ENCODE assay signal across 1 cellular context in genomic region chr2:84942964-84943421, GRCh38.
A peak's percentile ranks its signal among the peaks of the same experiment; 100 is the strongest.
TF ChIP-seq lines count a peak whose summit lies in the region.

No MANE protein-coding gene starts in this region.

TF ChIP-seq in GM12878, 131 proteins besides CTCF, POLR2A, EP300 and RAD21 (continued from another document and continues in another):
- TF ChIP-seq PRDM15 (CRISPR knock-in tag; IDR thresholded peaks at IDR 0.05) (no peak), GABPA (IDR thresholded peaks at IDR 0.05; ENCODE audit: low read depth) (0 out of 2 replicates have a peak, but pooled peaks have one; percentile 21), DPF2 (IDR thresholded peaks at IDR 0.05) (peak; percentile 37; the same call in 1 of the 2 replicates), E4F1 (IDR thresholded peaks at IDR 0.05; ENCODE audit: borderline replicate concordance, partially characterized antibody) (no peak), NFYA (IDR thresholded peaks at IDR 0.05; ENCODE audit: borderline replicate concordance, low read depth, low read length) (no peak), ZNF24 (IDR thresholded peaks at IDR 0.05) (0 out of 2 replicates have a peak, but pooled peaks have one; percentile 52), FOXM1 (IDR thresholded peaks at IDR 0.05; ENCODE audit: low read depth, low read length) (peak; percentile 85; the same call in 1 of the 2 replicates), MTA3 (IDR thresholded peaks at IDR 0.05; ENCODE audit: borderline replicate concordance, low read length) (peak; percentile 77; the same call in 1 of the 2 replicates), BCL11A (IDR thresholded peaks at IDR 0.05; ENCODE audit: low read depth, low read length) (no peak; the same call in 1 of the 2 replicates), TAF1 (IDR thresholded peaks at IDR 0.05; ENCODE audit: borderline replicate concordance, low read depth, low read length) (peak; percentile 89; the same call in 1 of the 2 replicates), SMAD1 (IDR thresholded peaks at IDR 0.05; ENCODE audit: low read depth, partially characterized antibody) (peak; percentile 70), IRF4 (IDR thresholded peaks at IDR 0.05; ENCODE audit: low read depth, low read length) (peak; percentile 77; the same call in 1 of the 2 replicates), BCL3 (IDR thresholded peaks at IDR 0.05; ENCODE audit: borderline replicate concordance, insufficient read depth, low read depth, low read length, poor library complexity, severe bottlenecking) (peak; percentile 91), RUNX3 (IDR thresholded peaks at IDR 0.05; ENCODE audit: low read length) (peak; percentile 88), MYB (IDR thresholded peaks at IDR 0.05; ENCODE audit: borderline replicate concordance, low read depth, low read length) (no peak), SPI1 (IDR thresholded peaks at IDR 0.05; ENCODE audit: borderline replicate concordance, insufficient read depth, low read depth, low read length) (peak; percentile 91), CEBPB (IDR thresholded peaks at IDR 0.05; ENCODE audit: borderline replicate concordance in 1 of 2, low read depth in 2 of 2, low read length in 2 of 2) (no peak), ZNF217 (IDR thresholded peaks at IDR 0.05) (peak; percentile 74; the same call in 1 of the 2 replicates), ZNF207 (IDR thresholded peaks at IDR 0.05; ENCODE audit: borderline replicate concordance) (no peak), PKNOX1 (IDR thresholded peaks at IDR 0.05) (no peak), RELA (IDR thresholded peaks at IDR 0.05; ENCODE audit: borderline replicate concordance, partially characterized antibody) (peak; percentile 55), EZH2 (IDR thresholded peaks at IDR 0.05; ENCODE audit: borderline replicate concordance, control insufficient read depth, low read depth, low read length) (no peak), RAD51 (IDR thresholded peaks at IDR 0.05) (peak; percentile 90), SP1 (IDR thresholded peaks at IDR 0.05; ENCODE audit: low read depth, low read length) (peak; percentile 45), POLR2AphosphoS2 (IDR thresholded peaks at IDR 0.05; ENCODE audit: low read depth, low read length) (no peak), IKZF2 (IDR thresholded peaks at IDR 0.05) (peak; percentile 94 to 95), ZBED1 (IDR thresholded peaks at IDR 0.05; ENCODE audit: borderline replicate concordance) (no peak), YBX1 (IDR thresholded peaks at IDR 0.05) (no peak), CUX1 (IDR thresholded peaks at IDR 0.05; ENCODE audit: insufficient replicate concordance, low read depth, low read length) (no peak), EED (IDR thresholded peaks at IDR 0.05; ENCODE audit: low read depth) (peak; percentile 94), ZBTB40 (IDR thresholded peaks at IDR 0.05; ENCODE audit: borderline replicate concordance) (peak; percentile 0; the same call in 1 of the 2 replicates), ATF7 (IDR thresholded peaks at IDR 0.05; ENCODE audit: low read depth) (peak; percentile 65), PML (IDR thresholded peaks at IDR 0.05; ENCODE audit: low read length) (peak; percentile 87), HCFC1 (IDR thresholded peaks at IDR 0.05; ENCODE audit: low read length) (no peak), MLLT1 (IDR thresholded peaks at IDR 0.05) (0 out of 2 replicates have a peak, but pooled peaks have one; percentile 28), ZNF274 (IDR thresholded peaks at IDR 0.05; ENCODE audit: insufficient read depth, insufficient read length) (no peak)
